ENCODE assay signal across 23 cellular contexts in the genomic region with DNA sequence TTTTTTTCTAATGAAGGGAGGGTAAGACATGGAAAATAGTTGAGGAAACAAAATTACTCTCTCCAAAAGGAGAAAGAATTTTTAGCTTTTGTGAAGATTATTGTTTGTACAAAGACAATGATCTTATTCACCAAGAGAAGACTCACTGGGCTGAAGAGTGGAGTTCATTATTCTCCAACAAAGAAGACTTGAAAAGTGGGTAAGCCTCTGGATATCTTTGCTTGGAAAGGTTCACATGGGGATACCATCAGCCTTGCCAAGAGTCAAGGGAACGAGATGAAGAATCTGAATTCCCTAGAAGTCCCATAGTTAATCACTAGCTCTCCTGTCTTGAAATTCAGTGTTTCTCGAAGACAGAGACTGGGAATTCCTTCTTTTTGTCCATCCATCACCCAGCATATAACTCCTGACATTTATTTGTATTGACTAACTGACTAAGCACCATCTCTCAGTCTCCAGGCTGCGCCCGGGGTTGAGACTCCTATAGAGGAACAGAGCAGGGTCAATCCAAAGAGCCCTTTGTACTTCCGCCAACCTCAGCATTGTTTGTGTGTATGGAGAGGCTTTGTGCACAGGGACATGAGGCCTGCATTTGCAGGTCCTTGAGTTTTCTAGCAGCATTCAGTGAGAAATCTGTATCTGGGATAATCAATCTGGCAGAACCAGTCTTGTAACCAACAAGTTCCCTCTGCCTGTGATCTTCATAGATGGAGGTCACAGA.
"Had no signal": no experiment of that assay in that cellular context is flagged by ENCODE, and none has a peak within 500 bp of the region (broad histone marks: within the 10 kb centered on the region; RNA-seq: fewer than 3 reads in every experiment).

No MANE protein-coding gene starts in this region.

- DNase-seq: activated CD4-positive, alpha-beta T cell treated with anti-CD3 and anti-CD28 coated beads for 1 hour; activated CD4-positive, alpha-beta T cell treated with anti-CD3 and anti-CD28 coated beads, Interleukin-2, amount 50 U/mL, for 1 hour; activated T-cell treated with anti-CD3 and anti-CD28 coated beads, Interleukin-2, amount 50 U/mL, for 1 hour; effector memory CD4-positive, alpha-beta T cell; glutamatergic neuron; immature natural killer cell; mammary epithelial cell; natural killer cell; pancreas; right cardiac atrium; small intestine; stimulated activated CD4-positive, alpha-beta T cell treated with anti-CD3 and anti-CD28 coated beads, Interleukin-2, amount 100 ng/mL, for 24 hours; stimulated activated naive CD8-positive, alpha-beta T cell treated with anti-CD3 and anti-CD28 coated beads, Interleukin-15, amount 100 ng/mL, for 72 hours; uterus had no signal

- H3K4me1 Mint-ChIP-seq: central memory CD8-positive, alpha-beta T cell; immature natural killer cell; natural killer cell; stimulated activated effector memory CD8-positive, alpha-beta T cell treated with anti-CD3 and anti-CD28 coated beads, Interleukin-12 subunit alpha, Interleukin-12 subunit beta, amount 100 ng/mL, for 72 hours; stimulated activated naive CD8-positive, alpha-beta T cell treated with anti-CD3 and anti-CD28 coated beads, Interleukin-15, amount 100 ng/mL, for 72 hours had no signal

- H2AFZ ChIP-seq: hepatocyte had no signal

- H3K4me2 ChIP-seq: hepatocyte had no signal

- H3K4me3 ChIP-seq: breast epithelium, hepatocyte, pancreas, tibial nerve, uterus had no signal

- H3K4me1 ChIP-seq: breast epithelium, pancreas, uterus had no signal

- H3K4me3 Mint-ChIP-seq: central memory CD8-positive, alpha-beta T cell; immature natural killer cell; mesothelial cell of epicardium; natural killer cell; stimulated activated effector memory CD8-positive, alpha-beta T cell treated with anti-CD3 and anti-CD28 coated beads, Interleukin-12 subunit alpha, Interleukin-12 subunit beta, amount 100 ng/mL, for 72 hours; stimulated activated naive CD8-positive, alpha-beta T cell treated with anti-CD3 and anti-CD28 coated beads, Interleukin-15, amount 100 ng/mL, for 72 hours had no signal

- H3K27ac Mint-ChIP-seq: activated naive CD4-positive, alpha-beta T cell treated with anti-CD3 and anti-CD28 coated beads, Interleukin-2, amount 50 U/mL, for 72 hours; immature natural killer cell; mesothelial cell of epicardium; natural killer cell; stimulated activated effector memory CD8-positive, alpha-beta T cell treated with anti-CD3 and anti-CD28 coated beads, Interleukin-12 subunit alpha, Interleukin-12 subunit beta, amount 100 ng/mL, for 72 hours; stimulated activated naive CD8-positive, alpha-beta T cell treated with anti-CD3 and anti-CD28 coated beads, Interleukin-15, amount 100 ng/mL, for 72 hours had no signal

- H3K79me2 ChIP-seq: hepatocyte had no signal

- H3K36me3 ChIP-seq: breast epithelium, pancreas, tibial nerve, uterus had no signal

- H3K27ac ChIP-seq: breast epithelium, hepatocyte, pancreas, tibial nerve, uterus had no signal

- H3K36me3 Mint-ChIP-seq: mesothelial cell of epicardium; natural killer cell; stimulated activated effector memory CD8-positive, alpha-beta T cell treated with anti-CD3 and anti-CD28 coated beads, Interleukin-12 subunit alpha, Interleukin-12 subunit beta, amount 100 ng/mL, for 72 hours had no signal

- H3K27me3 Mint-ChIP-seq: central memory CD8-positive, alpha-beta T cell; stimulated activated naive CD8-positive, alpha-beta T cell treated with anti-CD3 and anti-CD28 coated beads, Interleukin-15, amount 100 ng/mL, for 72 hours had no signal

- H3K27me3 ChIP-seq: breast epithelium, hepatocyte, pancreas, tibial nerve, uterus had no signal

- H3K9me3 Mint-ChIP-seq: mesothelial cell of epicardium had no signal

- ATAC-seq: activated naive CD4-positive, alpha-beta T cell treated with anti-CD3 and anti-CD28 coated beads, Interleukin-2, amount 50 U/mL, for 72 hours; esophagus mucosa; left lobe of liver; natural killer cell; pancreas; right cardiac atrium; stimulated activated effector memory CD8-positive, alpha-beta T cell treated with anti-CD3 and anti-CD28 coated beads, Interleukin-12 subunit alpha, Interleukin-12 subunit beta, amount 100 ng/mL, for 72 hours; stimulated activated naive CD8-positive, alpha-beta T cell treated with anti-CD3 and anti-CD28 coated beads, Interleukin-15, amount 100 ng/mL, for 72 hours had no signal

- H3K9me3 ChIP-seq: breast epithelium, pancreas, tibial nerve, uterus had no signal
